ENCODE assay signal across 3 cellular contexts in the genomic region with DNA sequence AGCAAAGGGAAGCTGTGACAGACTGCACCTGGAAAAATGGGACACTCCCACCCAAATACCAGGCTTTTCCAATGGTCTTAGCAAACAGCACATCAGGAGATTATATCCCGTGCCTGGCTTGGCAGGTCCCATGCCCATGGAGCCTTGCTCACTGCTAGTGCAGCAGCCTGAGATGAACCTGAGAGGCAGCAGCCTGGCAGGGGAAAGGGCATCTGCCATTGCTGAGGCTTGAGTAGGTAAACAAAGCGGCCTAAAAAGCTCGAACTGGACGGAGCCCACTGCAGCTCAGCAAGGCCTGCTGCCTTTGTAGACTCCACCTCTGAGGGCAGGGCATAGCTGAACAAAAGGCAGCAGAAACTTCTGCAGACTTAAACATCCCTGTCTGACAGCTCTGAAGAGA. TPM values are rescaled to one million over a fixed set of nuclear protein-coding genes. Genes with fewer than 3 reads are reported as not detected.
"Had no signal": no experiment of that assay in that cellular context is flagged by ENCODE, and none has a peak within 500 bp of the region (broad histone marks: within the 10 kb centered on the region; RNA-seq: fewer than 3 reads in every experiment).

No MANE protein-coding gene starts in this region.

RNA-seq across cellular contexts. Expression of a gene that starts 18.9 kb away (rescaled TPM):
- total RNA-seq: mesenteric fat pad had no signal
- polyA plus RNA-seq: immature natural killer cell, liver had no signal
